8 cellular contexts compared by ENCODE assay signal in genomic region chr3:160801386-160802118, GRCh38. TPM values are rescaled to one million over a fixed set of nuclear protein-coding genes. Genes with fewer than 3 reads are reported as not detected.
DNase-seq lines count a peak whose midpoint lies in the region; ATAC-seq and TF ChIP-seq lines count a peak whose summit lies in the region.

No MANE protein-coding gene starts in this region.

- H2BK15ac ChIP-seq in neuronal stem cell (ENCODE audit: low read length): no peak overlapping the region

- H3K9ac ChIP-seq in neuronal stem cell (ENCODE audit: low read depth, low read length, poor library complexity): no peak overlapping the region

- no peak overlapping the region for H2AK5ac ChIP-seq in neuronal stem cell (ENCODE audit: low read depth, low read length)

- no peaks in the 10 kb centered on the region for H3K36me3 ChIP-seq in neuronal stem cell (replicated peaks in 1 of 2; ENCODE audit: control insufficient read depth in 2 of 2, insufficient read depth in 2 of 2, low read length in 2 of 2)

- no peaks in the 10 kb centered on the region for H3K79me1 ChIP-seq in neuronal stem cell (ENCODE audit: low read depth, low read length)

- no peak overlapping the region for H3K14ac ChIP-seq in neuronal stem cell (ENCODE audit: low read length)

- peaks cover 0 to 6% of the 10 kb centered on the region in 2 donors for H3K4me1 ChIP-seq in neuronal stem cell (ENCODE audit: control insufficient read depth in 2 of 2, insufficient read depth in 1 of 2, low read depth in 1 of 2, low read length in 2 of 2)

- H2BK5ac ChIP-seq in neuronal stem cell (ENCODE audit: low read length): no peak overlapping the region

- no peak overlapping the region for H3K4me2 ChIP-seq in neuronal stem cell (ENCODE audit: insufficient read depth, low read length, poor library complexity, severe bottlenecking)

- no peak overlapping the region for H3K23ac ChIP-seq in neuronal stem cell (ENCODE audit: low read depth, low read length, poor library complexity)

- H4K8ac ChIP-seq in neuronal stem cell (ENCODE audit: low read depth, low read length): no peak overlapping the region

- no peak overlapping the region for H3K4ac ChIP-seq in neuronal stem cell (ENCODE audit: low read length)

- no peak for TF ChIP-seq CTCF in dorsolateral prefrontal cortex (IDR thresholded peaks at IDR 0.05 in 54 of 56, conservative IDR thresholded peaks at IDR 0.05 in 2 of 56; ENCODE audit: low read depth in 1 of 56, partially characterized antibody in 56 of 56)

- ATAC-seq in GM18867 (IDR thresholded peaks at IDR 0.05; ENCODE audit: unreplicated experiment) (peak; percentile 90), HG02610 (IDR thresholded peaks at IDR 0.05; ENCODE audit: unreplicated experiment) (peak; percentile 91)

- no peak overlapping the region for H2BK120ac ChIP-seq in neuronal stem cell (ENCODE audit: low read depth, low read length)

- H3K4me3 ChIP-seq in dorsolateral prefrontal cortex (peak overlapping the region in 40 of 59 donors; percentile 2 to 50 (median 24)), neuronal stem cell (ENCODE audit: low read length in 2 of 2) (no peak overlapping the region)

- H3K27ac ChIP-seq in dorsolateral prefrontal cortex (peak overlapping the region in 57 of 59 donors; percentile 3 to 92 (median 76)), neuronal stem cell (replicated peaks; ENCODE audit: low read length) (no peak overlapping the region)

- peak; percentile 17 for DNase-seq in OCI-M2 (lab: John Stamatoyannopoulos, UW; ENCODE audit: unreplicated experiment)
- peak in 5 of 10 donors; percentile 32 to 75 (median 48) for DNase-seq in dorsolateral prefrontal cortex
- DNase-seq in pons (ENCODE audit: low spot score): peak; percentile 60
- DNase-seq in NK-92 treated with Interleukin-12 subunit alpha and Interleukin-12 subunit beta, amount 100 ng/mL, for 24 hours (lab: John Stamatoyannopoulos, UW): no peak
- DNase-seq in neuronal stem cell (ENCODE audit: low spot score): no peak
- no peak for DNase-seq in GM19238 (ENCODE audit: insufficient read length, low spot score)

- intact Hi-C loops in dorsolateral prefrontal cortex (cut with DNase I): no loop called here

- WGBS in neuronal stem cell (ENCODE audit: extremely low coverage in 2 of 2, insufficient read length in 2 of 2, insufficient replicate concordance in 1 of 2), 2 donors: no CpG with 5 or more reads among the region's 8 CpGs

- no peak overlapping the region for H4K91ac ChIP-seq in neuronal stem cell (ENCODE audit: low read depth, low read length, poor library complexity)

- no peak overlapping the region for H2AFZ ChIP-seq in neuronal stem cell (ENCODE audit: low read length)

- no peaks in the 10 kb centered on the region for H3K27me3 ChIP-seq in dorsolateral prefrontal cortex
- H3K27me3 ChIP-seq in neuronal stem cell (ENCODE audit: control insufficient read depth in 3 of 3, insufficient read depth in 3 of 3, low read depth in 1 of 3, low read length in 3 of 3): no peaks in the 10 kb centered on the region

- H2BK12ac ChIP-seq in neuronal stem cell (ENCODE audit: low read length): no peak overlapping the region

- H3K9me3 ChIP-seq in neuronal stem cell (replicated peaks in 1 of 2; ENCODE audit: control insufficient read depth in 2 of 2, insufficient read depth in 1 of 2, low read depth in 1 of 2, low read length in 2 of 2): no peaks in the 10 kb centered on the region

- no peak overlapping the region for H3K18ac ChIP-seq in neuronal stem cell (ENCODE audit: low read length)

RNA-seq across cellular contexts. Expression of gene PPM1L, which starts 45.5 kb away (rescaled TPM):
- total RNA-seq in dorsolateral prefrontal cortex: 100 to 1,000 TPM in 36 of 120 experiments, 10 to 100 TPM in 84; 46.9 to 128 (median 92.8) TPM
- 6.8 TPM for polyA plus RNA-seq in neuronal stem cell (2013, experiment 1 of 2)
- polyA plus RNA-seq in neuronal stem cell (2013, experiment 2 of 2): 7.1 TPM

Comparison
In these comparisons a context has a peak if more than half of its experiments do, and no peak if none do; other contexts are left out.
1. DNase-seq: peak in OCI-M2 (single experiment) and pons (single experiment); none in NK-92 treated with Interleukin-12 subunit alpha and Interleukin-12 subunit beta, amount 100 ng/mL, for 24 hours (single experiment), neuronal stem cell (single experiment) and GM19238 (single experiment).
2. H3K4me3 ChIP-seq: peak in dorsolateral prefrontal cortex (40 of 59); none in neuronal stem cell (0 of 2).